ENCODE assay signal across 8 cellular contexts in genomic region chr13:50911051-50911690, GRCh38. TPM values are rescaled to one million over a fixed set of nuclear protein-coding genes. Genes with fewer than 3 reads are reported as not detected.
DNase-seq lines count a peak whose midpoint lies in the region; ATAC-seq and TF ChIP-seq lines count a peak whose summit lies in the region.

No MANE protein-coding gene starts in this region.

- H3K9me3 Mint-ChIP-seq in activated naive CD8-positive, alpha-beta T cell treated with anti-CD3 and anti-CD28 coated beads for 36 hours, result no peaks in the 10 kb centered on the region

- no peak for TF ChIP-seq POLR2A in lower leg skin (IDR thresholded peaks at IDR 0.05)

- POLR2A ChIA-PET in HEK293T (lab: Yijun Ruan, JAX), result no interaction called here

- WGBS in lung, 2 donors, result 29 to 33% methylated on average over 6 of the region's 6 CpGs
- 58 to 62% methylated on average over 6 of the region's 6 CpGs for WGBS in lower leg skin, 2 donors

- H3K4me3 Mint-ChIP-seq in activated naive CD8-positive, alpha-beta T cell treated with anti-CD3 and anti-CD28 coated beads for 36 hours, result peak overlapping the region; percentile 95

- peaks cover 8% of the 10 kb centered on the region for H3K36me3 Mint-ChIP-seq in activated naive CD8-positive, alpha-beta T cell treated with anti-CD3 and anti-CD28 coated beads for 36 hours

- H3K27ac ChIP-seq in lung (ENCODE audit: low read depth in 1 of 2, low read length in 1 of 2), result peak overlapping the region; percentile 36 to 67

- peak overlapping the region; percentile 98 for H3K27ac Mint-ChIP-seq in activated naive CD8-positive, alpha-beta T cell treated with anti-CD3 and anti-CD28 coated beads for 36 hours

- peaks cover 42% of the 10 kb centered on the region for H3K4me1 Mint-ChIP-seq in activated naive CD8-positive, alpha-beta T cell treated with anti-CD3 and anti-CD28 coated beads for 36 hours

- H3K4me1 ChIP-seq in lung (ENCODE audit: control insufficient read depth in 2 of 2, insufficient read depth in 2 of 2, low read length in 2 of 2), result peaks cover 3 to 4% of the 10 kb centered on the region in 2 donors

- no peaks in the 10 kb centered on the region for H3K27me3 Mint-ChIP-seq in activated naive CD8-positive, alpha-beta T cell treated with anti-CD3 and anti-CD28 coated beads for 36 hours

- DNase-seq in ELR (ENCODE audit: low read depth) (peak; percentile 16), Kasumi-1 (lab: John Stamatoyannopoulos, UW) (peak; percentile 59 to 67), lung (ENCODE audit: low spot score) (no peak), HEK293T (ENCODE audit: extremely low spot score) (no peak), NCI-H2029 treated with DMSO at 0.1 percent for 48 hours (lab: John Stamatoyannopoulos, UW) (no peak), lower leg skin (ENCODE audit: low spot score in 2 of 2) (no peak)
- no peak for DNase-seq in activated naive CD8-positive, alpha-beta T cell treated with anti-CD3 and anti-CD28 coated beads for 36 hours

- ATAC-seq in lung (ENCODE audit: insufficient read depth, low FRiP score) (no peak), HG03457 (IDR thresholded peaks at IDR 0.05; ENCODE audit: unreplicated experiment) (no peak)

- CTCF ChIA-PET in HEK293T (lab: Yijun Ruan, JAX), result interaction anchor here (0.6 to 1.8 kb wide), 9 partner anchors 12 to 935 kb away, joined by 3 to 8 read pairs (median 5); partner anchors contain the start of gene TRIM13

- H3K36me3 ChIP-seq in lung (ENCODE audit: control insufficient read depth in 2 of 2, insufficient read depth in 2 of 2, low read length in 2 of 2), result no peaks in the 10 kb centered on the region

- H3K4me3 ChIP-seq in lung (no peak overlapping the region), lower leg skin (ENCODE audit: low read depth, poor library complexity, severe bottlenecking) (no peak overlapping the region)

- H3K27me3 ChIP-seq in lung (ENCODE audit: control insufficient read depth, insufficient read depth), result no peaks in the 10 kb centered on the region

- intact Hi-C loops in lower leg skin (cut with DNase I; ENCODE audit: low total_unique reads), result loop anchor here (10.0 kb wide), 1 partner anchor 936 kb away; no protein-coding TSS in a partner anchor

- no peaks in the 10 kb centered on the region for H3K9me3 ChIP-seq in lung (ENCODE audit: control insufficient read depth in 2 of 2, insufficient read depth in 1 of 2, low read length in 1 of 2)

- TF ChIP-seq CTCF in lung (IDR thresholded peaks at IDR 0.05; ENCODE audit: control extremely low read depth, extremely low read depth) (no peak), lower leg skin (IDR thresholded peaks at IDR 0.05) (no peak)

TF ChIP-seq in HEK293T, 16 proteins besides CTCF, POLR2A, EP300 and RAD21:
- TF ChIP-seq BHLHE40 (IDR thresholded peaks at IDR 0.05; ENCODE audit: borderline replicate concordance) (no peak), PKNOX1 (IDR thresholded peaks at IDR 0.05) (no peak), SUZ12 (IDR thresholded peaks at IDR 0.05) (no peak), ZNF384 (IDR thresholded peaks at IDR 0.05) (no peak), ARNT (IDR thresholded peaks at IDR 0.05) (no peak), L3MBTL2 (conservative IDR thresholded peaks at IDR 0.05) (no peak), FOXK2 (IDR thresholded peaks at IDR 0.05) (no peak), FOXM1 (IDR thresholded peaks at IDR 0.05; ENCODE audit: borderline replicate concordance) (no peak), TARDBP (IDR thresholded peaks at IDR 0.05) (no peak)

RNA-seq across cellular contexts. Expression of gene RNASEH2B, which starts 1.6 kb away (rescaled TPM):
- total RNA-seq in activated naive CD8-positive, alpha-beta T cell treated with anti-CD3 and anti-CD28 coated beads for 36 hours, result 10 to 100 TPM; 68.4 to 81.3 TPM
- total RNA-seq in lung (100 to 1,000 TPM in 1 of 2 donors, 10 to 100 TPM in 1; 38.1 to 115 TPM), lower leg skin (10 to 100 TPM; 22.8 to 47.9 (median 25.1) TPM)
- polyA plus RNA-seq in lung, result 10 to 100 TPM; 29.6 to 77.6 TPM

Comparison
In these comparisons a context has a peak if more than half of its experiments do, and no peak if none do; other contexts are left out.
1. DNase-seq: peak in ELR (single experiment) and Kasumi-1 (2 of 2); none in activated naive CD8-positive, alpha-beta T cell treated with anti-CD3 and anti-CD28 coated beads for 36 hours (single experiment), lung (single experiment), HEK293T (single experiment), NCI-H2029 treated with DMSO at 0.1 percent for 48 hours (single experiment) and lower leg skin (0 of 2).